8 cellular contexts compared by ENCODE assay signal in the genomic region with DNA sequence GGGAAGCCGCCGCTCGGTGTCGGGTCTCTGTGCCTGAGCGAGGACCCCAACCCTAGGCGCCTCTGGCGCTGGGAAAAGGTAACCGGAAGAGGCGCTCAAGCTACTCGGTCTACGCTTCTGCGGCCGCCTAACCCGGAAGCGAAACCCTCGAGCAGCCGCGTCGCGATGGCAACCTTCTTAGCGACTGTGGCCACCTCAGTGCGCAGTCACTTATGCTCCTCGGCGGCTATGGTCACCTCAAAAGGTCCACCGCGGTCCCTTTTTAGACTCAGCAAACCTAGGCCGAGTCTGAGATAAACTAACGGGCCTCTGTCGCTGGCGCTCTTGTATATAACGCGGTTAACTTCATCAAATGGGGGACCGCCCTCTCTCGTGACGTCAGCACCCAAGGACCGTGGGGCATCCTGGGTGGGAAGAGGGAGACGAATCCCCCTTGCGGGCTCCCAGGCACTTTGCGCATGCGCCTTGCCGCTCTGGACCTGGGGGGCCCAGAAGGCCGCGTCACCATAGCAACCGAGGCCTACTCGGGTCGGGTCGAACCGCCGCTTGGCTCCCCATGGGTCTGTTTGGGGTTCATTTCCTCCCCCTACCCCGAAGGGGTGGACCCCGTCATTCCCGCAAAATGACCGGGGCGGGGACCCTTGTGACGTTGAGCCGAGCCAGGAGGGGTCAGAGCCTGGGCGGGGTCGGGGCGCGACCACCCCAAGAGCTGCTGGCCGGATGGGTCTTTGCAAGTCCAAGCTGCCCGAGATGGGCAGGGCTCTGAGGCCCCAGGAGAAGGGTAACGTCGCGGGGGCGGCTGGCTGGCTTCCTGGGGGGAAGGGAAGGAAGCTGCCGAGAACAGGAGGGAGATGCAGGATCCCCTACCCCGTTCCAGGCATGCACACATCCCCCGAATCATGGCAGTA. TPM values are rescaled to one million over a fixed set of nuclear protein-coding genes. Genes with fewer than 3 reads are reported as not detected.
DNase-seq lines count a peak whose midpoint lies in the region; ATAC-seq, FAIRE-seq and TF ChIP-seq lines count a peak whose summit lies in the region.

A gene with protein sequence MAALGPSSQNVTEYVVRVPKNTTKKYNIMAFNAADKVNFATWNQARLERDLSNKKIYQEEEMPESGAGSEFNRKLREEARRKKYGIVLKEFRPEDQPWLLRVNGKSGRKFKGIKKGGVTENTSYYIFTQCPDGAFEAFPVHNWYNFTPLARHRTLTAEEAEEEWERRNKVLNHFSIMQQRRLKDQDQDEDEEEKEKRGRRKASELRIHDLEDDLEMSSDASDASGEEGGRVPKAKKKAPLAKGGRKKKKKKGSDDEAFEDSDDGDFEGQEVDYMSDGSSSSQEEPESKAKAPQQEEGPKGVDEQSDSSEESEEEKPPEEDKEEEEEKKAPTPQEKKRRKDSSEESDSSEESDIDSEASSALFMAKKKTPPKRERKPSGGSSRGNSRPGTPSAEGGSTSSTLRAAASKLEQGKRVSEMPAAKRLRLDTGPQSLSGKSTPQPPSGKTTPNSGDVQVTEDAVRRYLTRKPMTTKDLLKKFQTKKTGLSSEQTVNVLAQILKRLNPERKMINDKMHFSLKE (minus strand): TSS at position 91 of the 908 bp plus-strand sequence. CDS start 169 bp downstream, outside the sequence.

- TF ChIP-seq CTCF in WI38 (IDR thresholded peaks at IDR 0.05; ENCODE audit: low read depth, low read length) (no peak), bronchial epithelial cell (IDR thresholded peaks at IDR 0.05; ENCODE audit: insufficient read depth, low read length, severe bottlenecking) (peak; percentile 42)

- H3K27ac ChIP-seq in ACC112 (ENCODE audit: low read depth, low read length) = peak within 1 kb of the TSS; percentile 97

- H3K27me3 Mint-ChIP-seq in immature natural killer cell (ENCODE audit: low read depth in 3 of 3) = peaks cover 8 to 13% (median 11%) of the 10 kb centered on the region in 3 donors

- H3K27me3 ChIP-seq in ACC112 (ENCODE audit: insufficient read depth, low read length) (no peaks in the 10 kb centered on the region), bronchial epithelial cell (ENCODE audit: control insufficient read depth, insufficient read depth, low read length) (no peaks in the 10 kb centered on the region)

- H3K27ac Mint-ChIP-seq in immature natural killer cell = peak within 1 kb of the TSS; percentile 95 to 98 (median 97)

- H3K9me3 Mint-ChIP-seq in immature natural killer cell = no peaks in the 10 kb centered on the region

- H3K4me1 ChIP-seq in ACC112 (ENCODE audit: control insufficient read depth, insufficient read depth, low read length, unreplicated experiment) = peaks cover 8% of the 10 kb centered on the region

- H3K4me1 Mint-ChIP-seq in immature natural killer cell = peaks cover 29 to 30% of the 10 kb centered on the region in 2 donors

- H2AFZ ChIP-seq in ACC112 (ENCODE audit: low read length, unreplicated experiment) = peak within 1 kb of the TSS; percentile 99

- H3K4me3 Mint-ChIP-seq in immature natural killer cell = peak within 1 kb of the TSS; percentile 95 to 98 (median 97)

- H3K4me3 ChIP-seq in ACC112 (ENCODE audit: low read depth, low read length) = peak within 1 kb of the TSS; percentile 99
- H3K4me3 ChIP-seq in WI38 (ENCODE audit: low read depth, low read length) = peak within 1 kb of the TSS; percentile 93
- H3K4me3 ChIP-seq in bronchial epithelial cell (ENCODE audit: low read depth, low read length) = peak within 1 kb of the TSS; percentile 74

- ATAC-seq in GM18868 (IDR thresholded peaks at IDR 0.05; ENCODE audit: unreplicated experiment) = peak; percentile 80
- ATAC-seq in HG03135 (IDR thresholded peaks at IDR 0.05; ENCODE audit: unreplicated experiment) = peak; percentile 77

- peaks cover 0 to 7% (median 0%) of the 10 kb centered on the region in 3 donors for H3K36me3 Mint-ChIP-seq in immature natural killer cell

- peaks cover 20% of the 10 kb centered on the region for H3K79me2 ChIP-seq in ACC112 (ENCODE audit: control insufficient read depth, insufficient read depth, low read length, unreplicated experiment)

- DNase-seq in NCI-H2227 treated with DMSO at 0.1 percent for 48 hours (lab: John Stamatoyannopoulos, UW) (peak; percentile 95), bronchial epithelial cell (ENCODE audit: low read depth) (peak; percentile 77), immature natural killer cell (peak; percentile 93 to 94 (median 94)), smooth muscle cell of the brain vasculature (ENCODE audit: low read depth, low spot score) (peak; percentile 94)

- H3K36me3 ChIP-seq in ACC112 (ENCODE audit: insufficient read depth, low read length) (0 out of 2 replicates have a peak, but pooled peaks cover 3% of the 10 kb centered on the region), bronchial epithelial cell (ENCODE audit: control insufficient read depth, insufficient read depth, low read length) (peaks cover 13% of the 10 kb centered on the region)

- FAIRE-seq in bronchial epithelial cell (lab: Jason Lieb, UNC) = no peak

RNA-seq across cellular contexts. Expression of the gene that starts here (rescaled TPM):
- total RNA-seq in bronchial epithelial cell = 52.7 and 63.6 TPM in 2 replicates
- polyA plus RNA-seq in immature natural killer cell = 10 to 100 TPM; 11.0 to 29.8 (median 11.5) TPM

Comparison
In these comparisons a context has a peak if more than half of its experiments do, and no peak if none do; other contexts are left out.
1. Peak in every context shown above with its lines: DNase-seq, ATAC-seq, H3K4me3 ChIP-seq and H3K27ac ChIP-seq.